In the genomic region with DNA sequence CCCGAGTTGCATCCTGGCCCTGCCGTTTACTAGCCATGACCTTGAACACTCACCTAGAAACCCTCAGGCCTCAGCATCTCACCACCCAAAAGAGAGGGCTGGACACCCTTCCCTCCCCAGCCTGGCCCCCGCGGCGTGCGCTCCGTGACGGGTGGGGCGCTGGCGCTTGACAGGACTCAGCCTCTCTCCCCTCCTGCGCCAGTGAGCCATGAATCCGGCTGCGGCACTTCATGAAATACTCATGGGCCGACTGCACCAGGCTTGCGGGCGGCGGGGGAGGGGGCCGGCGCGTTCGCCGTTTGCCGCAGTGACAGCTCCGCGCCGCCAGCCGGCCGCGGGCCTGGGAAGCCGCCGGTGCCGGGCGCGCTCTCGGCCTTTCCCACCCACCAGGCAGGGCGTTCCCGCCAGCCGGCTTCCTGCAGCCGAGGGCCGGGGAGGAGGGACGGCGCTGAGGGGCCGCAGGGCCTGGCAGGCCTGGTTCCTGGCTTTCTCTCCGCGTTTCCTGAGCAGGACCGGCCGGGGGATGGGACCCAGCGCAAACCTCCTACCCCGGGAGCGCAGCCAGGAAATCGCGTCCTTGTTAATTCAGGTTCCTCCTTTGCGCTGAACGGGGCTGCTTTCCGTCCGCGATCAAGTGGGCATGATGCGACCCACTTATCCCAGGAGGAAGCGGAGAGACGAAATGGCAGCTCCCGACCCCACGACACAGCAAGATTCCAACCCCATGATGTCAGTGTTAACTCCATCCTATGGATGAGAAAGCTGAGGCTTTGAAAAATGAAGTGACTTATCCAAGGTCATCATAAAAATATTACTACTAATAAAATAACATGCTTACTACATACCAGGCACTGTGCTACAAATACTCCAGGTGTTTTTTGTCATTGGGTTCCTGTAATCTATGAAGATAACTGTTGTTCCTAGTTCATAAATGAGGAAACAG, we compare ENCODE assay signal across 1 cellular context.
TF ChIP-seq lines count a peak whose summit lies in the region.

No MANE protein-coding gene starts in this region.

TF ChIP-seq in K562, 482 proteins besides CTCF, POLR2A, EP300 and RAD21 (continued from another document and continues in another):
- TF ChIP-seq, protein P1, sequence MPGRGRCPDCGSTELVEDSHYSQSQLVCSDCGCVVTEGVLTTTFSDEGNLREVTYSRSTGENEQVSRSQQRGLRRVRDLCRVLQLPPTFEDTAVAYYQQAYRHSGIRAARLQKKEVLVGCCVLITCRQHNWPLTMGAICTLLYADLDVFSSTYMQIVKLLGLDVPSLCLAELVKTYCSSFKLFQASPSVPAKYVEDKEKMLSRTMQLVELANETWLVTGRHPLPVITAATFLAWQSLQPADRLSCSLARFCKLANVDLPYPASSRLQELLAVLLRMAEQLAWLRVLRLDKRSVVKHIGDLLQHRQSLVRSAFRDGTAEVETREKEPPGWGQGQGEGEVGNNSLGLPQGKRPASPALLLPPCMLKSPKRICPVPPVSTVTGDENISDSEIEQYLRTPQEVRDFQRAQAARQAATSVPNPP (IDR thresholded peaks at IDR 0.05; ENCODE audit: borderline replicate concordance, insufficient read depth, insufficient read length) = no peak
- TF ChIP-seq PHF8 (IDR thresholded peaks at IDR 0.05; ENCODE audit: borderline replicate concordance, low read length) (peak; percentile 46; the same call in 1 of the 2 replicates), RBFOX2 (IDR thresholded peaks at IDR 0.05; ENCODE audit: low read depth, low read length) (peak; percentile 73), MNT (conservative IDR thresholded peaks at IDR 0.05) (peak in 1 of 2 experiments; percentile 31; a peak in 1 of 4 replicates), ELK1 (CRISPR knock-in tag; IDR thresholded peaks at IDR 0.05) (no peak), BRD4 (IDR thresholded peaks at IDR 0.05) (no peak), TFAM (CRISPR knock-in tag; conservative IDR thresholded peaks at IDR 0.05) (no peak), TGIF2 (CRISPR knock-in tag; IDR thresholded peaks at IDR 0.05) (no peak), SMARCA5 (IDR thresholded peaks at IDR 0.05) (no peak), GTF2E2 (tag; IDR thresholded peaks at IDR 0.05) (no peak), PYGO2 (tag; IDR thresholded peaks at IDR 0.05) (no peak), ETS1 (conservative IDR thresholded peaks at IDR 0.05; ENCODE audit: control insufficient read depth, low read depth, low read length) (no peak; the same call in 1 of the 2 replicates), KDM1A (IDR thresholded peaks at IDR 0.05) (peak in 1 of 2 experiments; percentile 57; a peak in 1 of 4 replicates), ZNF592 (IDR thresholded peaks at IDR 0.05) (peak; percentile 76), PHF20 (IDR thresholded peaks at IDR 0.05; ENCODE audit: partially characterized antibody) (peak; percentile 43), HDGF (IDR thresholded peaks at IDR 0.05) (no peak), NR2C2 (CRISPR knock-in tag; IDR thresholded peaks at IDR 0.05) (peak; percentile 64; the same call in 1 of the 2 replicates), NR2C2 (tag; IDR thresholded peaks at IDR 0.05) (no peak), CREB1 (IDR thresholded peaks at IDR 0.05) (no peak), CREB1 (CRISPR knock-in tag; IDR thresholded peaks at IDR 0.05) (no peak), KLF16 (IDR thresholded peaks at IDR 0.05) (no peak), HOXB6 (CRISPR knock-in tag; IDR thresholded peaks at IDR 0.05; ENCODE audit: borderline replicate concordance) (no peak), ZC3H8 (IDR thresholded peaks at IDR 0.05) (no peak), ILK (tag; IDR thresholded peaks at IDR 0.05; ENCODE audit: borderline replicate concordance, low read depth) (no peak), NEUROD1 (IDR thresholded peaks at IDR 0.05; ENCODE audit: borderline replicate concordance, low read depth, low read length, partially characterized antibody) (no peak), ZNF586 (CRISPR knock-in tag; conservative IDR thresholded peaks at IDR 0.05) (no peak), HLTF (IDR thresholded peaks at IDR 0.05) (no peak), ZNF398 (CRISPR knock-in tag; IDR thresholded peaks at IDR 0.05) (no peak), ELF1 (tag; IDR thresholded peaks at IDR 0.05) (0 out of 2 replicates have a peak, but pooled peaks have one; percentile 20), RHOXF2B (CRISPR knock-in tag; conservative IDR thresholded peaks at IDR 0.05) (no peak), ARID1B (IDR thresholded peaks at IDR 0.05) (no peak), SIX5 (IDR thresholded peaks at IDR 0.05; ENCODE audit: borderline replicate concordance in 1 of 2, insufficient read depth in 1 of 2, low read depth in 1 of 2, low read length in 2 of 2) (no peak), ZNF23 (CRISPR knock-in tag; IDR thresholded peaks at IDR 0.05) (no peak), VEZF1 (CRISPR knock-in tag; IDR thresholded peaks at IDR 0.05) (peak; percentile 64), SREBF2 (CRISPR knock-in tag; IDR thresholded peaks at IDR 0.05) (no peak), ZC3H4 (CRISPR knock-in tag; IDR thresholded peaks at IDR 0.05; ENCODE audit: borderline replicate concordance) (no peak), ZFP1 (CRISPR knock-in tag; IDR thresholded peaks at IDR 0.05) (no peak), SRF (CRISPR knock-in tag; IDR thresholded peaks at IDR 0.05) (no peak), RNF2 (IDR thresholded peaks at IDR 0.05) (no peak), POLR2H (tag; IDR thresholded peaks at IDR 0.05; ENCODE audit: low read depth) (no peak), RB1 (IDR thresholded peaks at IDR 0.05; ENCODE audit: low read depth) (peak; percentile 81), E2F4 (CRISPR knock-in tag; IDR thresholded peaks at IDR 0.05; ENCODE audit: low read depth) (no peak)
- TF ChIP-seq, protein P2, sequence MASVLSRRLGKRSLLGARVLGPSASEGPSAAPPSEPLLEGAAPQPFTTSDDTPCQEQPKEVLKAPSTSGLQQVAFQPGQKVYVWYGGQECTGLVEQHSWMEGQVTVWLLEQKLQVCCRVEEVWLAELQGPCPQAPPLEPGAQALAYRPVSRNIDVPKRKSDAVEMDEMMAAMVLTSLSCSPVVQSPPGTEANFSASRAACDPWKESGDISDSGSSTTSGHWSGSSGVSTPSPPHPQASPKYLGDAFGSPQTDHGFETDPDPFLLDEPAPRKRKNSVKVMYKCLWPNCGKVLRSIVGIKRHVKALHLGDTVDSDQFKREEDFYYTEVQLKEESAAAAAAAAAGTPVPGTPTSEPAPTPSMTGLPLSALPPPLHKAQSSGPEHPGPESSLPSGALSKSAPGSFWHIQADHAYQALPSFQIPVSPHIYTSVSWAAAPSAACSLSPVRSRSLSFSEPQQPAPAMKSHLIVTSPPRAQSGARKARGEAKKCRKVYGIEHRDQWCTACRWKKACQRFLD (CRISPR knock-in tag; IDR thresholded peaks at IDR 0.05) = peak; percentile 61
- TF ChIP-seq, protein P3, sequence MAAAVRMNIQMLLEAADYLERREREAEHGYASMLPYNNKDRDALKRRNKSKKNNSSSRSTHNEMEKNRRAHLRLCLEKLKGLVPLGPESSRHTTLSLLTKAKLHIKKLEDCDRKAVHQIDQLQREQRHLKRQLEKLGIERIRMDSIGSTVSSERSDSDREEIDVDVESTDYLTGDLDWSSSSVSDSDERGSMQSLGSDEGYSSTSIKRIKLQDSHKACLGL (CRISPR knock-in tag; IDR thresholded peaks at IDR 0.05; ENCODE audit: borderline replicate concordance, poor library complexity, severe bottlenecking) = no peak
